In the genomic region with DNA sequence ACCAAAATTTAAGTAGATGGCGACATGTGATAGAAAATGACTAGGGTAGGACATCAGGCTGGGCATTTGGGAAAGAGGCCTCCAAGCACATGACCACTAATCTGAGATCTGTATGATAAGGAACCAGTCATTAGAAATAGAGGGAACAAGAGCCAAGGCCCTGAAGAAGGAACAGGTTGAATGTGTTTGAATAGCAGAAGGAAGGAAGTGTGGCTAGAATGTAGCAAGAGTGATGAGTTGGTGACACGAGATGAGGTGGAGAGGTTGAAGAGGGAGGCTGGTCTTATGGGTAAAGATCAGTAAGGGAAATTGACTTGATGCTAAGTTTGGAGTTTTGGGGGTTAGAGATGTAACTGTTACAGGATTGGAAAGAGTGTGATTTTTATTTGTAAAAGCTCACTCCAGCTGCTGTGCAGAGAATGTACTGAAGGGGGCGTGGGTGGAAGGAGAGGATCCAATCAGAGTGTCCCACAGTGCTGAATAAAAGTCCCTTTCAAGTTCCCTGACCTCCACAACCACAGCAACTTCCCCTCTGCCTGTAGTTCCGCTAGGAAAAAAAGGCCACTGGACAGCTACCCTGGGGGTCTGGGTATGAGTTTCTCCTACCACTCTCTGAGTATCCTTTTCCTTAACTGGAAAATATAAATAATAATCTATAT, we compare ENCODE assay signal across 9 cellular contexts.
A peak's percentile ranks its signal among the peaks of the same experiment; 100 is the strongest.
DNase-seq lines count a peak whose midpoint lies in the region; ATAC-seq, FAIRE-seq and TF ChIP-seq lines count a peak whose summit lies in the region.
"Had no signal": no experiment of that assay in that cellular context is flagged by ENCODE, and none has a peak within 500 bp of the region (broad histone marks: within the 10 kb centered on the region; RNA-seq: fewer than 3 reads in every experiment).

No MANE protein-coding gene starts in this region.

- FAIRE-seq in HepG2 (lab: Jason Lieb, UNC), result no peak

- H3K9ac ChIP-seq in HepG2 (ENCODE audit: insufficient read depth, low read depth, low read length), result no peak overlapping the region

- no TSS peak for BruUV-seq in HepG2 (replicated peaks; lab: Mats Ljungman, UMichigan)

- H3K79me2 ChIP-seq in HepG2 (ENCODE audit: insufficient read depth, low read length), result no peaks in the 10 kb centered on the region

- no peak for TF ChIP-seq POLR2A in HepG2 (IDR thresholded peaks at IDR 0.05; ENCODE audit: insufficient read depth in 1 of 2, low read depth in 2 of 2, low read length in 2 of 2)

- H3K27me3 ChIP-seq in HepG2 (ENCODE audit: control insufficient read depth in 1 of 2, insufficient read depth in 2 of 2, low read length in 2 of 2), result peaks cover 1 to 24% of the 10 kb centered on the region in 2 experiments; a peak in 3 of 5 replicates

- intact Hi-C loops in HepG2 (cut with micrococcal nuclease; ENCODE audit: unreplicated experiment) (no loop called here), left ventricle myocardium superior (cut with micrococcal nuclease) (no loop called here)

- no peak overlapping the region for H3K27ac ChIP-seq in HepG2 (ENCODE audit: extremely low read length, insufficient read depth, low read length)

- H3K4me1 ChIP-seq in HepG2 (ENCODE audit: insufficient read depth, low read length), result no peaks in the 10 kb centered on the region

- no peaks in the 10 kb centered on the region for H3K9me3 ChIP-seq in HepG2 (ENCODE audit: low read length)

- H2AFZ ChIP-seq in HepG2 (ENCODE audit: low read length), result no peak overlapping the region

- in situ Hi-C loops in HepG2 (cut with HindIII; ENCODE audit: extremely low pct_ligation_motif_present, low pct_unique_long_range_greater_than_20kb), result no loop called here

- TF ChIP-seq RAD21 in HepG2 (CRISPR knock-in tag; IDR thresholded peaks at IDR 0.05), result no peak

- no peak for TF ChIP-seq EP300 in HepG2 (IDR thresholded peaks at IDR 0.05; ENCODE audit: low read depth in 2 of 2, low read length in 2 of 2)
- no peak for TF ChIP-seq EP300 in HepG2 (CRISPR knock-in tag; IDR thresholded peaks at IDR 0.05; ENCODE audit: borderline replicate concordance)

- H3K4me3 ChIP-seq in HepG2 (replicated peaks in 1 of 3; ENCODE audit: insufficient read depth in 1 of 3, low read depth in 2 of 3, low read length in 3 of 3), result no peak overlapping the region

- peak; percentile 55 for ATAC-seq in HepG2
- no peak for ATAC-seq in HG03039 (IDR thresholded peaks at IDR 0.05; ENCODE audit: unreplicated experiment)
- ATAC-seq in left ventricle myocardium superior, result no peak

- DNase-seq in Daoy (ENCODE audit: low read depth), result peak; percentile 34
- DNase-seq in HEK293T (ENCODE audit: extremely low spot score), result peak; percentile 70
- DNase-seq in SK-N-DZ (ENCODE audit: low spot score), result peak; percentile 35
- DNase-seq in HepG2 (ENCODE audit: low spot score), result peak; percentile 18
- DNase-seq in NCI-H187 (lab: John Stamatoyannopoulos, UW), result no peak
- no peak for DNase-seq in left ventricle myocardium superior
- DNase-seq in NCI-H446 (lab: John Stamatoyannopoulos, UW), result no peak
- DNase-seq: stimulated activated naive CD4-positive, alpha-beta T cell had no signal

- WGBS in HepG2 (ENCODE audit: low lambda C conversion rate), result 14% methylated on average over 4 of the region's 4 CpGs

- CTCF ChIA-PET in HEK293T (lab: Yijun Ruan, JAX), result interaction anchor here (1.0 kb wide), 1 partner anchor 15 kb away, joined by 3 read pairs; no protein-coding TSS in a partner anchor
- CTCF ChIA-PET in HepG2 (lab: Yijun Ruan, JAX; ENCODE audit: low intra/inter-chr PET ratio, low total read pairs), result no interaction called here

- H3K36me3 ChIP-seq in HepG2 (replicated peaks in 1 of 2; ENCODE audit: control insufficient read depth in 1 of 2, insufficient read depth in 2 of 2, low read length in 2 of 2), result no peaks in the 10 kb centered on the region

- no peak overlapping the region for H3K4me2 ChIP-seq in HepG2 (ENCODE audit: low read depth, low read length)

- no peaks in the 10 kb centered on the region for H4K20me1 ChIP-seq in HepG2 (ENCODE audit: insufficient read depth, low read length)

- POLR2A ChIA-PET in HEK293T (lab: Yijun Ruan, JAX), result no interaction called here
- POLR2A ChIA-PET in HepG2 (lab: Yijun Ruan, JAX), result no interaction called here

- peak; percentile 28 for TF ChIP-seq CTCF in HepG2 (CRISPR knock-in tag; IDR thresholded peaks at IDR 0.05)

TF ChIP-seq in HEK293T, 16 proteins besides CTCF, POLR2A, EP300 and RAD21:
- TF ChIP-seq FOXK2 (IDR thresholded peaks at IDR 0.05) (no peak), CTBP1 (IDR thresholded peaks at IDR 0.05; ENCODE audit: borderline replicate concordance) (no peak)
TF ChIP-seq in HEK293T: peak in this region for 0.

TF ChIP-seq in HepG2, 621 proteins besides CTCF, POLR2A, EP300 and RAD21:
- TF ChIP-seq TRIM24 (CRISPR knock-in tag; IDR thresholded peaks at IDR 0.05) (no peak), SP4 (CRISPR knock-in tag; IDR thresholded peaks at IDR 0.05) (no peak), ZFX (CRISPR knock-in tag; IDR thresholded peaks at IDR 0.05; ENCODE audit: low read depth) (no peak), ZNF335 (CRISPR knock-in tag; IDR thresholded peaks at IDR 0.05) (no peak), HNRNPUL1 (IDR thresholded peaks at IDR 0.05; ENCODE audit: low read depth, low read length) (no peak), IKZF1 (IDR thresholded peaks at IDR 0.05) (no peak), GFI1 (CRISPR knock-in tag; IDR thresholded peaks at IDR 0.05; ENCODE audit: borderline replicate concordance) (no peak), ZNF136 (CRISPR knock-in tag; IDR thresholded peaks at IDR 0.05; ENCODE audit: low read depth) (no peak), ZSCAN22 (CRISPR knock-in tag; IDR thresholded peaks at IDR 0.05) (no peak), RFXANK (CRISPR knock-in tag; IDR thresholded peaks at IDR 0.05) (no peak), MTF1 (CRISPR knock-in tag; IDR thresholded peaks at IDR 0.05) (no peak), CBFB (CRISPR knock-in tag; IDR thresholded peaks at IDR 0.05) (no peak), ZFY (CRISPR knock-in tag; IDR thresholded peaks at IDR 0.05) (no peak), TOE1 (CRISPR knock-in tag; IDR thresholded peaks at IDR 0.05) (no peak)
- TF ChIP-seq, protein P1, sequence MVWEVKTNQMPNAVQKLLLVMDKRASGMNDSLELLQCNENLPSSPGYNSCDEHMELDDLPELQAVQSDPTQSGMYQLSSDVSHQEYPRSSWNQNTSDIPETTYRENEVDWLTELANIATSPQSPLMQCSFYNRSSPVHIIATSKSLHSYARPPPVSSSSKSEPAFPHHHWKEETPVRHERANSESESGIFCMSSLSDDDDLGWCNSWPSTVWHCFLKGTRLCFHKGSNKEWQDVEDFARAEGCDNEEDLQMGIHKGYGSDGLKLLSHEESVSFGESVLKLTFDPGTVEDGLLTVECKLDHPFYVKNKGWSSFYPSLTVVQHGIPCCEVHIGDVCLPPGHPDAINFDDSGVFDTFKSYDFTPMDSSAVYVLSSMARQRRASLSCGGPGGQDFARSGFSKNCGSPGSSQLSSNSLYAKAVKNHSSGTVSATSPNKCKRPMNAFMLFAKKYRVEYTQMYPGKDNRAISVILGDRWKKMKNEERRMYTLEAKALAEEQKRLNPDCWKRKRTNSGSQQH (CRISPR knock-in tag; IDR thresholded peaks at IDR 0.05; ENCODE audit: low read depth), result no peak

Comparison
In these comparisons a context has a peak if more than half of its experiments do, and no peak if none do; other contexts are left out.
1. DNase-seq: peak in Daoy (single experiment), HEK293T (single experiment), SK-N-DZ (single experiment) and HepG2 (single experiment); none in NCI-H187 (0 of 2), left ventricle myocardium superior (single experiment) and NCI-H446 (0 of 2).